In genomic region chr5:27474395-27474794, GRCh38 we compare ENCODE assay signal across 24 cellular contexts.
A peak's percentile ranks its signal among the peaks of the same experiment; 100 is the strongest.
DNase-seq lines count a peak whose midpoint lies in the region; ATAC-seq, FAIRE-seq and TF ChIP-seq lines count a peak whose summit lies in the region.
"Had no signal": no experiment of that assay in that cellular context is flagged by ENCODE, and none has a peak within 500 bp of the region (broad histone marks: within the 10 kb centered on the region; RNA-seq: fewer than 3 reads in every experiment).

No MANE protein-coding gene starts in this region.

- peak overlapping the region; percentile 79 for H3K4me2 ChIP-seq in GM23338
- H3K4me2 ChIP-seq in H1 (ENCODE audit: insufficient read depth in 1 of 2, low read depth in 2 of 2, low read length in 2 of 2) = peak overlapping the region; percentile 55 to 66

- no peak overlapping the region for H4K8ac ChIP-seq in H1 (ENCODE audit: extremely low read depth, insufficient read depth, low read length)

- 0 out of 2 replicates have a peak, but pooled peaks cover 4% of the 10 kb centered on the region for H3F3A ChIP-seq in GM23338 (replicated peaks; ENCODE audit: low read depth)

- POLR2A ChIA-PET in H1 (lab: Charles Lee; ENCODE audit: partially characterized antibody) = interaction anchor here (1.4 kb wide), 1 partner anchor 9 kb away, joined by 4 read pairs; no protein-coding TSS in a partner anchor
- POLR2A ChIA-PET in activated CD4-positive, alpha-beta memory T cell treated with anti-CD3 and anti-CD28 coated beads for 36 hours (lab: Charles Lee) = no interaction called here

- H3K4me3 Mint-ChIP-seq in GM23338 = peak overlapping the region; percentile 97
- no peak overlapping the region for H3K4me3 Mint-ChIP-seq in activated CD4-positive, alpha-beta memory T cell treated with anti-CD3 and anti-CD28 coated beads for 36 hours
- H3K4me3 Mint-ChIP-seq: CD8-positive, alpha-beta memory T cell; central memory CD8-positive, alpha-beta T cell; stimulated activated naive CD8-positive, alpha-beta T cell treated with anti-CD3 and anti-CD28 coated beads, Interleukin-15, Interleukin-2, amounts not matched to agents 100 ng/mL and 50 ng/mL, for 24 hours had no signal

- H3K56ac ChIP-seq in H1 (replicated peaks; ENCODE audit: insufficient read length, low read depth, low read length) = no peak overlapping the region

- no peak for TF ChIP-seq RAD21 in H1 (IDR thresholded peaks at IDR 0.05 in 1 of 2, conservative IDR thresholded peaks at IDR 0.05 in 1 of 2; ENCODE audit: low read depth in 2 of 2, low read length in 2 of 2)

- no peak overlapping the region for H3K9ac ChIP-seq in H1 (replicated peaks in 1 of 4; ENCODE audit: extremely low read depth in 1 of 4, low read depth in 3 of 4, low read length in 3 of 4)

- no peak for TF ChIP-seq EP300 in H1 (IDR thresholded peaks at IDR 0.05; ENCODE audit: borderline replicate concordance in 1 of 2, low read depth in 2 of 2, low read length in 2 of 2)

- H3K27ac Mint-ChIP-seq in GM23338 = no peak overlapping the region
- H3K27ac Mint-ChIP-seq in activated CD4-positive, alpha-beta memory T cell treated with anti-CD3 and anti-CD28 coated beads for 36 hours = no peak overlapping the region
- H3K27ac Mint-ChIP-seq: stimulated activated naive CD8-positive, alpha-beta T cell treated with anti-CD3 and anti-CD28 coated beads, Interleukin-15, Interleukin-2, amounts not matched to agents 100 ng/mL and 50 ng/mL, for 24 hours had no signal

- H3K27me3 ChIP-seq in GM23338 (ENCODE audit: insufficient read depth) = no peaks in the 10 kb centered on the region
- H3K27me3 ChIP-seq in H1 (replicated peaks in 1 of 4; ENCODE audit: control insufficient read depth in 3 of 4, extremely low read depth in 1 of 4, insufficient read depth in 3 of 4, low read length in 3 of 4) = no peaks in the 10 kb centered on the region
- H3K27me3 ChIP-seq in neuron (ENCODE audit: insufficient read depth, low read length) = no peaks in the 10 kb centered on the region
- H3K27me3 ChIP-seq: gastrocnemius medialis, Peyer's patch, tibial nerve had no signal

- no peak for ATAC-seq in GM23338
- ATAC-seq: esophagus mucosa, gastrocnemius medialis, psoas muscle had no signal

- no peak overlapping the region for H2BK12ac ChIP-seq in H1 (ENCODE audit: low read depth, low read length)

- H3K27ac ChIP-seq in GM23338 (ENCODE audit: low read depth) = no peak overlapping the region
- no peak overlapping the region for H3K27ac ChIP-seq in H1 (ENCODE audit: low read depth, low read length)
- H3K27ac ChIP-seq: gastrocnemius medialis, HL-60, Peyer's patch, psoas muscle, tibial nerve had no signal

- DNase-seq in GM23338 (ENCODE audit: low spot score) (no peak), MV-4-11 (lab: John Stamatoyannopoulos, UW) (peak; percentile 7), H1 (ENCODE audit: low read depth in 1 of 2, low spot score in 2 of 2) (no peak), GM19239 (ENCODE audit: insufficient read length, low spot score) (no peak)
- no peak for DNase-seq in activated CD4-positive, alpha-beta memory T cell treated with anti-CD3 and anti-CD28 coated beads for 36 hours
- DNase-seq in activated T-cell treated with anti-CD3 and anti-CD28 coated beads, Interleukin-2, amount 50 U/mL, for 48 hours = no peak
- DNase-seq: activated CD4-positive, alpha-beta T cell treated with anti-CD3 and anti-CD28 coated beads, Interleukin-2, amount 50 U/mL, for 1 hour; activated effector memory CD4-positive, alpha-beta T cell treated with anti-CD3 and anti-CD28 coated beads, Interleukin-2, amount 50 U/mL, for 16 hours; amygdala; CD8-positive, alpha-beta memory T cell; gastrocnemius medialis; KBM-7; NCI-H187; NCI-H226; Peyer's patch; psoas muscle; stimulated activated CD4-positive, alpha-beta T cell treated with anti-CD3 and anti-CD28 coated beads, Interleukin-4, amount 100 ng/mL, for 1 hour; T-helper 2 cell had no signal

- no peak overlapping the region for H3K23ac ChIP-seq in H1 (ENCODE audit: insufficient read length)

- no peak overlapping the region for H2AK5ac ChIP-seq in H1 (ENCODE audit: low read depth, low read length)

- peaks cover 15% of the 10 kb centered on the region for H3K27me3 Mint-ChIP-seq in GM23338 (ENCODE audit: insufficient read depth, low read depth, poor library complexity)
- H3K27me3 Mint-ChIP-seq in activated CD4-positive, alpha-beta memory T cell treated with anti-CD3 and anti-CD28 coated beads for 36 hours = no peaks in the 10 kb centered on the region
- H3K27me3 Mint-ChIP-seq: CD8-positive, alpha-beta memory T cell; central memory CD8-positive, alpha-beta T cell; stimulated activated naive CD8-positive, alpha-beta T cell treated with anti-CD3 and anti-CD28 coated beads, Interleukin-15, Interleukin-2, amounts not matched to agents 100 ng/mL and 50 ng/mL, for 24 hours had no signal

- peaks cover 48% of the 10 kb centered on the region for H3K36me3 ChIP-seq in GM23338 (ENCODE audit: insufficient read depth)
- peaks cover 24 to 49% (median 32%) of the 10 kb centered on the region in 4 experiments for H3K36me3 ChIP-seq in H1 (ENCODE audit: control insufficient read depth in 2 of 4, insufficient read depth in 4 of 4, low read length in 3 of 4)
- no peaks in the 10 kb centered on the region for H3K36me3 ChIP-seq in neuron (ENCODE audit: insufficient read depth, low read length)
- H3K36me3 ChIP-seq: gastrocnemius medialis, Peyer's patch, tibial nerve had no signal

- peaks cover 3% of the 10 kb centered on the region; the same call in 1 of the 2 replicates for H3K23me2 ChIP-seq in H1 (ENCODE audit: low read depth, low read length)

- H3K4me1 Mint-ChIP-seq in GM23338 = peaks cover 14% of the 10 kb centered on the region; the same call in 2 of the 3 replicates
- no peaks in the 10 kb centered on the region for H3K4me1 Mint-ChIP-seq in activated CD4-positive, alpha-beta memory T cell treated with anti-CD3 and anti-CD28 coated beads for 36 hours (ENCODE audit: low read depth)
- H3K4me1 Mint-ChIP-seq: CD8-positive, alpha-beta memory T cell; central memory CD8-positive, alpha-beta T cell had no signal

- H2BK120ac ChIP-seq in H1 (replicated peaks; ENCODE audit: low read depth, low read length) = no peak overlapping the region

- H4K5ac ChIP-seq in H1 (ENCODE audit: insufficient read length, low read depth, low read length) = no peak overlapping the region

- H2AFZ ChIP-seq in GM23338 (no peak overlapping the region), H1 (ENCODE audit: low read length) (no peak overlapping the region), neuron (ENCODE audit: low read depth, low read length) (no peak overlapping the region)

- H4K91ac ChIP-seq in H1 (replicated peaks; ENCODE audit: insufficient read length, low read length) = no peak overlapping the region

- H2BK20ac ChIP-seq in H1 (ENCODE audit: low read length) = no peak overlapping the region

- CTCF ChIA-PET in H1 (lab: Charles Lee; ENCODE audit: partially characterized antibody) = interaction anchor here (0.5 kb wide), 1 partner anchor 89 kb away, joined by 3 read pairs; no protein-coding TSS in a partner anchor
- CTCF ChIA-PET in activated CD4-positive, alpha-beta memory T cell treated with anti-CD3 and anti-CD28 coated beads for 36 hours (lab: Charles Lee) = no interaction called here

- TF ChIP-seq CTCF in GM23338 (conservative IDR thresholded peaks at IDR 0.05; ENCODE audit: low read depth in 2 of 2) (no peak), H1 (IDR thresholded peaks at IDR 0.05; ENCODE audit: control extremely low read depth in 1 of 3, insufficient read depth in 1 of 3, low read depth in 1 of 3, low read length in 3 of 3) (no peak)

- TF ChIP-seq POLR2A in H1 (IDR thresholded peaks at IDR 0.05; ENCODE audit: control extremely low read depth in 1 of 2, low read depth in 2 of 2, low read length in 2 of 2) = peak in 1 of 2 experiments; percentile 8; a peak in 1 of 3 replicates

- H3K79me2 ChIP-seq in GM23338 (replicated peaks; ENCODE audit: insufficient read depth) = peaks cover 51% of the 10 kb centered on the region
- peaks cover 9 to 50% of the 10 kb centered on the region in 2 experiments; a peak in 3 of 4 replicates for H3K79me2 ChIP-seq in H1 (ENCODE audit: control insufficient read depth in 1 of 2, insufficient read depth in 2 of 2, low read length in 2 of 2)

- FAIRE-seq in H1 (lab: Jason Lieb, UNC) = no peak
- no peak for FAIRE-seq in GM19239 (lab: Jason Lieb, UNC)

- no peak overlapping the region for H2BK5ac ChIP-seq in H1 (ENCODE audit: low read depth, low read length)

- intact Hi-C loops in activated CD4-positive, alpha-beta memory T cell treated with anti-CD3 and anti-CD28 coated beads for 36 hours (cut with micrococcal nuclease) = no loop called here

- no peak overlapping the region for H3K4ac ChIP-seq in H1 (replicated peaks; ENCODE audit: insufficient read length, low read depth, low read length)

- peaks cover 8% of the 10 kb centered on the region; the same call in 1 of the 2 replicates for H3K4me1 ChIP-seq in GM23338 (ENCODE audit: insufficient read depth)
- H3K4me1 ChIP-seq in H1 (replicated peaks in 1 of 4; ENCODE audit: control insufficient read depth in 3 of 4, insufficient read depth in 4 of 4, low read length in 3 of 4) = peaks cover 0 to 4% (median 0%) of the 10 kb centered on the region in 4 experiments; a peak in 1 of 7 replicates
- H3K4me1 ChIP-seq in neuron (ENCODE audit: insufficient read depth, low read length) = peaks cover 4% of the 10 kb centered on the region
- H3K4me1 ChIP-seq: gastrocnemius medialis, Peyer's patch, psoas muscle, tibial nerve had no signal

- H4K20me1 ChIP-seq in GM23338 (replicated peaks; ENCODE audit: insufficient read depth) = peaks cover 3% of the 10 kb centered on the region; the same call in 1 of the 2 replicates
- H4K20me1 ChIP-seq in H1 (replicated peaks in 1 of 2; ENCODE audit: control insufficient read depth in 1 of 2, insufficient read depth in 2 of 2, low read length in 2 of 2) = no peaks in the 10 kb centered on the region

- no peak overlapping the region for H2BK15ac ChIP-seq in H1 (ENCODE audit: low read length)

- H3K4me3 ChIP-seq in GM23338 (peak overlapping the region; percentile 85), H1 (ENCODE audit: extremely low read depth in 1 of 4, insufficient read depth in 2 of 4, low read depth in 3 of 4, low read length in 4 of 4) (peak overlapping the region; percentile 82 to 97 (median 84)), neuron (ENCODE audit: low read length) (peak overlapping the region; percentile 27)
- H3K4me3 ChIP-seq: gastrocnemius medialis, Peyer's patch, psoas muscle, tibial nerve had no signal

- no peak overlapping the region for H3K14ac ChIP-seq in H1 (ENCODE audit: insufficient read length)

- no peaks in the 10 kb centered on the region for H3K9me2 ChIP-seq in GM23338 (ENCODE audit: insufficient read depth)

- no peaks in the 10 kb centered on the region for H3K79me1 ChIP-seq in H1 (ENCODE audit: low read depth, low read length)

- no peak overlapping the region for H3K18ac ChIP-seq in H1 (ENCODE audit: extremely low read depth, low read length)

- peaks cover 43% of the 10 kb centered on the region for H3K9me3 Mint-ChIP-seq in GM23338
- H3K9me3 Mint-ChIP-seq in activated CD4-positive, alpha-beta memory T cell treated with anti-CD3 and anti-CD28 coated beads for 36 hours = peaks cover 20% of the 10 kb centered on the region

- H3K9me3 ChIP-seq in H1 (ENCODE audit: insufficient read depth in 2 of 2, low read depth in 1 of 2, low read length in 1 of 2) (peaks cover 24 to 29% of the 10 kb centered on the region in 2 experiments), neuron (ENCODE audit: low read length) (peaks cover 15% of the 10 kb centered on the region)
- H3K9me3 ChIP-seq: gastrocnemius medialis, Peyer's patch, psoas muscle had no signal

- H3K36me3 Mint-ChIP-seq in GM23338 (ENCODE audit: low read depth) = peaks cover 63% of the 10 kb centered on the region
- no peaks in the 10 kb centered on the region for H3K36me3 Mint-ChIP-seq in activated CD4-positive, alpha-beta memory T cell treated with anti-CD3 and anti-CD28 coated beads for 36 hours
- H3K36me3 Mint-ChIP-seq: CD8-positive, alpha-beta memory T cell had no signal

Comparison
In these comparisons a context has a peak if more than half of its experiments do, and no peak if none do; other contexts are left out.
1. H3K4me3 ChIP-seq: peak in every context shown above with its lines; median percentile 85 in GM23338; 84 in H1; 27 in neuron.